In genomic region chr2:165678882-165679281, GRCh38 we compare ENCODE assay signal across 22 cellular contexts.
"Had no signal": no experiment of that assay in that cellular context is flagged by ENCODE, and none has a peak within 500 bp of the region (broad histone marks: within the 10 kb centered on the region; RNA-seq: fewer than 3 reads in every experiment).

No MANE protein-coding gene starts in this region.

- H3K9me3 ChIP-seq: breast epithelium had no signal

- H3K27me3 Mint-ChIP-seq: activated CD4-positive, alpha-beta memory T cell treated with anti-CD3 and anti-CD28 coated beads, Interleukin-2, amount 10 ng/mL, durations not matched to agents 7 days and 5 days; activated naive CD4-positive, alpha-beta T cell treated with anti-CD3 and anti-CD28 coated beads, Interleukin-2, amount 10 ng/mL, durations not matched to agents 7 days and 5 days; activated naive CD8-positive, alpha-beta T cell treated with anti-CD3 and anti-CD28 coated beads for 36 hours; IgD-negative memory B cell had no signal

- H3K36me3 Mint-ChIP-seq: activated naive CD4-positive, alpha-beta T cell treated with anti-CD3 and anti-CD28 coated beads, Interleukin-2, amount 10 ng/mL, durations not matched to agents 7 days and 5 days; activated naive CD8-positive, alpha-beta T cell treated with anti-CD3 and anti-CD28 coated beads for 36 hours; T-cell had no signal

- ATAC-seq: activated CD4-positive, alpha-beta T cell treated with anti-CD3 and anti-CD28 coated beads for 36 hours; activated T-helper 17 cell treated with anti-CD3 and anti-CD28 coated beads, Interleukin-2, amount 50 U/mL, for 72 hours; T-cell had no signal

- H3K27ac ChIP-seq: breast epithelium, VCaP had no signal

- H3K4me3 Mint-ChIP-seq: activated CD4-positive, alpha-beta memory T cell treated with anti-CD3 and anti-CD28 coated beads, Interleukin-2, amount 10 ng/mL, durations not matched to agents 7 days and 5 days; activated CD4-positive, alpha-beta T cell treated with anti-CD3 and anti-CD28 coated beads for 36 hours; activated naive CD4-positive, alpha-beta T cell treated with anti-CD3 and anti-CD28 coated beads, Interleukin-2, amount 10 ng/mL, durations not matched to agents 7 days and 5 days; activated naive CD8-positive, alpha-beta T cell treated with anti-CD3 and anti-CD28 coated beads for 36 hours; activated T-helper 17 cell treated with anti-CD3 and anti-CD28 coated beads, Interleukin-2, amount 50 U/mL, for 72 hours; IgD-negative memory B cell; T-cell had no signal

- H3K9me3 Mint-ChIP-seq: activated CD4-positive, alpha-beta memory T cell treated with anti-CD3 and anti-CD28 coated beads, Interleukin-2, amount 10 ng/mL, durations not matched to agents 7 days and 5 days; activated naive CD4-positive, alpha-beta T cell treated with anti-CD3 and anti-CD28 coated beads, Interleukin-2, amount 10 ng/mL, durations not matched to agents 7 days and 5 days; activated naive CD8-positive, alpha-beta T cell treated with anti-CD3 and anti-CD28 coated beads for 36 hours; activated T-helper 17 cell treated with anti-CD3 and anti-CD28 coated beads, Interleukin-2, amount 50 U/mL, for 72 hours; IgD-negative memory B cell; T-cell had no signal

- H3K4me3 ChIP-seq: breast epithelium had no signal

- H3K27me3 ChIP-seq: breast epithelium had no signal

- DNase-seq: activated CD4-positive, alpha-beta memory T cell treated with anti-CD3 and anti-CD28 coated beads, Interleukin-2, amount 10 ng/mL, durations not matched to agents 7 days and 5 days; activated CD4-positive, alpha-beta T cell treated with anti-CD3 and anti-CD28 coated beads for 36 hours; activated CD4-positive, alpha-beta T cell treated with anti-CD3 and anti-CD28 coated beads, Interleukin-2, amount 50 U/mL, for 1 hour; activated gamma-delta T cell treated with Interleukin-2 at 50 U/mL for 16 hours; activated naive CD4-positive, alpha-beta T cell treated with anti-CD3 and anti-CD28 coated beads, Interleukin-2, amount 10 ng/mL, durations not matched to agents 7 days and 5 days; activated naive CD8-positive, alpha-beta T cell treated with anti-CD3 and anti-CD28 coated beads for 36 hours; activated T-cell treated with anti-CD3 and anti-CD28 coated beads for 4 hours; activated T-cell treated with anti-CD3 and anti-CD28 coated beads, Interleukin-2, amount 50 U/mL, for 48 hours; KG1; NCI-H1048; NCI-H146; NCI-H1930; NCI-H2171; NCI-H226; NCI-H526; SIG-M5; T-cell; T-helper 2 cell had no signal

- H3K36me3 ChIP-seq: breast epithelium had no signal

- H3K4me1 Mint-ChIP-seq: activated CD4-positive, alpha-beta memory T cell treated with anti-CD3 and anti-CD28 coated beads, Interleukin-2, amount 10 ng/mL, durations not matched to agents 7 days and 5 days; activated CD4-positive, alpha-beta T cell treated with anti-CD3 and anti-CD28 coated beads for 36 hours; activated naive CD4-positive, alpha-beta T cell treated with anti-CD3 and anti-CD28 coated beads, Interleukin-2, amount 10 ng/mL, durations not matched to agents 7 days and 5 days; activated naive CD8-positive, alpha-beta T cell treated with anti-CD3 and anti-CD28 coated beads for 36 hours; activated T-helper 17 cell treated with anti-CD3 and anti-CD28 coated beads, Interleukin-2, amount 50 U/mL, for 72 hours; T-cell had no signal

- H3K4me1 ChIP-seq: breast epithelium had no signal

- H3K27ac Mint-ChIP-seq: activated CD4-positive, alpha-beta memory T cell treated with anti-CD3 and anti-CD28 coated beads, Interleukin-2, amount 10 ng/mL, durations not matched to agents 7 days and 5 days; activated CD4-positive, alpha-beta T cell treated with anti-CD3 and anti-CD28 coated beads for 36 hours; activated naive CD4-positive, alpha-beta T cell treated with anti-CD3 and anti-CD28 coated beads, Interleukin-2, amount 10 ng/mL, durations not matched to agents 7 days and 5 days; activated naive CD8-positive, alpha-beta T cell treated with anti-CD3 and anti-CD28 coated beads for 36 hours; activated T-helper 17 cell treated with anti-CD3 and anti-CD28 coated beads, Interleukin-2, amount 50 U/mL, for 72 hours; IgD-negative memory B cell; T-cell had no signal
